2 cellular contexts compared by ENCODE assay signal in genomic region chr1:202116287-202116686, GRCh38.
TF ChIP-seq lines count a peak whose summit lies in the region.

No MANE protein-coding gene starts in this region.

TF ChIP-seq in H1, 55 proteins besides CTCF, POLR2A, EP300 and RAD21:
- TF ChIP-seq HDAC6 (IDR thresholded peaks at IDR 0.05; ENCODE audit: low read depth, low read length), result no peak
- no peak for TF ChIP-seq EGR1 (IDR thresholded peaks at IDR 0.05; ENCODE audit: borderline replicate concordance, low read depth, low read length)
- TF ChIP-seq RFX5 (IDR thresholded peaks at IDR 0.05; ENCODE audit: borderline replicate concordance, low read depth, low read length), result no peak
- TF ChIP-seq, protein P1, sequence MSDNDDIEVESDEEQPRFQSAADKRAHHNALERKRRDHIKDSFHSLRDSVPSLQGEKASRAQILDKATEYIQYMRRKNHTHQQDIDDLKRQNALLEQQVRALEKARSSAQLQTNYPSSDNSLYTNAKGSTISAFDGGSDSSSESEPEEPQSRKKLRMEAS (IDR thresholded peaks at IDR 0.05), result no peak
- no peak for TF ChIP-seq CEBPB (IDR thresholded peaks at IDR 0.05; ENCODE audit: low read depth, low read length)
- TF ChIP-seq, protein P2, sequence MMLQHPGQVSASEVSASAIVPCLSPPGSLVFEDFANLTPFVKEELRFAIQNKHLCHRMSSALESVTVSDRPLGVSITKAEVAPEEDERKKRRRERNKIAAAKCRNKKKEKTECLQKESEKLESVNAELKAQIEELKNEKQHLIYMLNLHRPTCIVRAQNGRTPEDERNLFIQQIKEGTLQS (IDR thresholded peaks at IDR 0.05; ENCODE audit: insufficient read depth, low read depth, low read length), result no peak
- TF ChIP-seq PHF8 (conservative IDR thresholded peaks at IDR 0.05; ENCODE audit: low read depth, low read length), result no peak
- TF ChIP-seq ZNF274 (IDR thresholded peaks at IDR 0.05; ENCODE audit: borderline replicate concordance, extremely low read depth, low read length), result no peak
- TF ChIP-seq BACH1 (IDR thresholded peaks at IDR 0.05; ENCODE audit: low read length), result no peak
TF ChIP-seq in H1: peak in this region for 0.

TF ChIP-seq in SK-N-SH treated with all-trans-retinoic acid at 6 μM for 48 hours, 23 proteins besides CTCF, POLR2A, EP300 and RAD21:
- TF ChIP-seq ZNF8 (CRISPR knock-in tag; IDR thresholded peaks at IDR 0.05) (no peak), ISL1 (CRISPR knock-in tag; IDR thresholded peaks at IDR 0.05) (no peak), ZC3H10 (CRISPR knock-in tag; IDR thresholded peaks at IDR 0.05) (no peak), CSRNP3 (CRISPR knock-in tag; IDR thresholded peaks at IDR 0.05) (no peak), ZFP30 (CRISPR knock-in tag; IDR thresholded peaks at IDR 0.05) (no peak), OSR1 (CRISPR knock-in tag; IDR thresholded peaks at IDR 0.05) (no peak), TOX (CRISPR knock-in tag; IDR thresholded peaks at IDR 0.05; ENCODE audit: borderline replicate concordance) (no peak), ARNTL (CRISPR knock-in tag; IDR thresholded peaks at IDR 0.05; ENCODE audit: borderline replicate concordance, low read depth) (no peak)
- TF ChIP-seq, protein P3, sequence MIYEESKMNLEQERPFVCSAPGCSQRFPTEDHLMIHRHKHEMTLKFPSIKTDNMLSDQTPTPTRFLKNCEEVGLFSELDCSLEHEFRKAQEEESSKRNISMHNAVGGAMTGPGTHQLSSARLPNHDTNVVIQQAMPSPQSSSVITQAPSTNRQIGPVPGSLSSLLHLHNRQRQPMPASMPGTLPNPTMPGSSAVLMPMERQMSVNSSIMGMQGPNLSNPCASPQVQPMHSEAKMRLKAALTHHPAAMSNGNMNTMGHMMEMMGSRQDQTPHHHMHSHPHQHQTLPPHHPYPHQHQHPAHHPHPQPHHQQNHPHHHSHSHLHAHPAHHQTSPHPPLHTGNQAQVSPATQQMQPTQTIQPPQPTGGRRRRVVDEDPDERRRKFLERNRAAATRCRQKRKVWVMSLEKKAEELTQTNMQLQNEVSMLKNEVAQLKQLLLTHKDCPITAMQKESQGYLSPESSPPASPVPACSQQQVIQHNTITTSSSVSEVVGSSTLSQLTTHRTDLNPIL (CRISPR knock-in tag; IDR thresholded peaks at IDR 0.05; ENCODE audit: low read depth), result no peak
